ENCODE assay signal across 18 cellular contexts in genomic region chr7:98797150-98797549, GRCh38.
"Had no signal": no experiment of that assay in that cellular context is flagged by ENCODE, and none has a peak within 500 bp of the region (broad histone marks: within the 10 kb centered on the region; RNA-seq: fewer than 3 reads in every experiment).

No MANE protein-coding gene starts in this region.

- H3K4me3 ChIP-seq: coronary artery, lung, upper lobe of right lung had no signal

- H3K36me3 ChIP-seq: neutrophil, upper lobe of right lung, WERI-Rb-1 had no signal

- H3K27ac Mint-ChIP-seq: activated CD8-positive, alpha-beta T cell treated with anti-CD3 and anti-CD28 coated beads for 36 hours; activated naive CD8-positive, alpha-beta T cell treated with anti-CD3 and anti-CD28 coated beads, Interleukin-2, amount 50 U/mL, for 24 hours; activated T-helper 1 cell treated with anti-CD3 and anti-CD28 coated beads, Interleukin-12 subunit alpha, Interleukin-12 subunit beta, Interleukin-2, Interleukin-4 antibody, amounts not matched to agents 30 ng/mL and 10 ng/mL and 1 ng/mL, durations not matched to agents 14 hours and 24 hours and 36 hours; naive thymus-derived CD4-positive, alpha-beta T cell; stimulated activated effector memory CD8-positive, alpha-beta T cell treated with anti-CD3 and anti-CD28 coated beads, Interleukin-12 subunit alpha, Interleukin-12 subunit beta, amount 100 ng/mL, for 72 hours had no signal

- H3K36me3 Mint-ChIP-seq: stimulated activated effector memory CD8-positive, alpha-beta T cell treated with anti-CD3 and anti-CD28 coated beads, Interleukin-12 subunit alpha, Interleukin-12 subunit beta, amount 100 ng/mL, for 72 hours had no signal

- H3K4me1 ChIP-seq: upper lobe of right lung had no signal

- H3K9me3 ChIP-seq: neutrophil had no signal

- DNase-seq: activated CD4-positive, alpha-beta T cell treated with anti-CD3 and anti-CD28 coated beads for 4 hours; activated CD8-positive, alpha-beta T cell treated with anti-CD3 and anti-CD28 coated beads for 36 hours; activated naive CD4-positive, alpha-beta T cell; activated naive CD8-positive, alpha-beta T cell treated with anti-CD3 and anti-CD28 coated beads, Interleukin-2, amount 50 U/mL, for 24 hours; effector CD4-positive, alpha-beta T cell; foreskin melanocyte; head of caudate nucleus; left cardiac atrium; naive thymus-derived CD4-positive, alpha-beta T cell; right cardiac atrium; substantia nigra; upper lobe of right lung; WERI-Rb-1 had no signal

- H3K4me3 Mint-ChIP-seq: activated CD8-positive, alpha-beta T cell treated with anti-CD3 and anti-CD28 coated beads for 36 hours; activated naive CD8-positive, alpha-beta T cell treated with anti-CD3 and anti-CD28 coated beads, Interleukin-2, amount 50 U/mL, for 24 hours; activated T-helper 1 cell treated with anti-CD3 and anti-CD28 coated beads, Interleukin-12 subunit alpha, Interleukin-12 subunit beta, Interleukin-2, Interleukin-4 antibody, amounts not matched to agents 30 ng/mL and 10 ng/mL and 1 ng/mL, durations not matched to agents 14 hours and 24 hours and 36 hours; naive thymus-derived CD4-positive, alpha-beta T cell; stimulated activated effector memory CD8-positive, alpha-beta T cell treated with anti-CD3 and anti-CD28 coated beads, Interleukin-12 subunit alpha, Interleukin-12 subunit beta, amount 100 ng/mL, for 72 hours had no signal

- H3K27ac ChIP-seq: neutrophil, upper lobe of right lung, WERI-Rb-1 had no signal

- H3K4me1 Mint-ChIP-seq: naive thymus-derived CD4-positive, alpha-beta T cell; stimulated activated effector memory CD8-positive, alpha-beta T cell treated with anti-CD3 and anti-CD28 coated beads, Interleukin-12 subunit alpha, Interleukin-12 subunit beta, amount 100 ng/mL, for 72 hours had no signal

- H3K27me3 ChIP-seq: neutrophil, upper lobe of right lung had no signal
